Comparison of ENCODE assay signal across 8 cellular contexts in the genomic region with DNA sequence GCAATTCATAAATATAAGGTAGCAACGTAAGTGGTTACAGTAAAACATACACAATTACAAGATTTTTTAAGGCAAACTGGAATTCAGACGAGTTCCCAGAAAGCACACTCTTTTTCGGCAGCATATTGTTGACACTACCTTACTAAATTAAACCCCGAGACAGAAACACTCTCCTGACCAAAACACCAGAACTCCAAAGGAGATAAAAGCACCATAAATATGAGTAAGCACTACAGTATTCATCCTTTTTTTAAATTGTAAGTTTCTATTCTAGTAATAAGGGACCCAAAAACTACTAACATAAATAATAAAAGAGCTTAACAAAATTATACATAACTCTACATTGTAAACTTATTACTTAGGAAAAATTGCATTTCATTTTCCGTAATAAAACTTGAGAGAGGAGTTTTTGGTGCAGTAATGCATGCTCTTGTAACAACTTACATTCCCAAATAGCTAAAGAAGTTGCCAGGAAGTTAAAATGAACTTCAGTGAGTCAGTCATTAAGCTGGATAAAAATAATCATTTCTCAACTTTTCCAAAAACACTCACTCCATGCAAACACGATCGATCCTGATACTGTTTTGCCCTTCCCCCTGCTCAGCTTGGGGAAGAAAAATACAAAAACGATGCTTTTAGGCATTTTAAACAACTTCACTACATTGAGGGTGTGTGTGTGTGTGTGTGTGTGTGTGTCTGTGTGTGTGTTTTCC. TPM values are rescaled to one million over a fixed set of nuclear protein-coding genes. Genes with fewer than 3 reads are reported as not detected.
DNase-seq lines count a peak whose midpoint lies in the region; ATAC-seq and TF ChIP-seq lines count a peak whose summit lies in the region.

No MANE protein-coding gene starts in this region.

- H3K4me2 ChIP-seq in SU-DHL-6 (ENCODE audit: low read depth, low read length, poor library complexity, severe bottlenecking): peak overlapping the region; percentile 76

- H3K27me3 ChIP-seq in SU-DHL-6 (ENCODE audit: low read length): no peaks in the 10 kb centered on the region
- no peaks in the 10 kb centered on the region for H3K27me3 ChIP-seq in foreskin keratinocyte

- peaks cover 6% of the 10 kb centered on the region for H3K4me1 ChIP-seq in foreskin keratinocyte

- H3K79me2 ChIP-seq in SU-DHL-6 (ENCODE audit: insufficient read depth, low read length): peaks cover 66% of the 10 kb centered on the region

- H2AFZ ChIP-seq in SU-DHL-6 (ENCODE audit: low read depth, low read length, severe bottlenecking): no peak overlapping the region

- H3K9me3 ChIP-seq in SU-DHL-6 (ENCODE audit: insufficient read depth, low read length): no peaks in the 10 kb centered on the region

- no peaks in the 10 kb centered on the region for H3K36me3 ChIP-seq in SU-DHL-6 (ENCODE audit: low read length)

- H3K9me2 ChIP-seq in SU-DHL-6 (replicated peaks; ENCODE audit: insufficient read depth, low read length): no peaks in the 10 kb centered on the region

- H3K9ac ChIP-seq in SU-DHL-6 (ENCODE audit: low read length): peak overlapping the region; percentile 88

- TF ChIP-seq CTCF in GM12875 (IDR thresholded peaks at IDR 0.05; ENCODE audit: borderline replicate concordance, insufficient read depth, low read depth, low read length): no peak
- TF ChIP-seq CTCF in SU-DHL-6 (IDR thresholded peaks at IDR 0.05; ENCODE audit: insufficient read depth, low read length, poor library complexity, severe bottlenecking): no peak
- TF ChIP-seq CTCF in foreskin keratinocyte (conservative IDR thresholded peaks at IDR 0.05): no peak

- peaks cover 10% of the 10 kb centered on the region for H3F3A ChIP-seq in SU-DHL-6 (ENCODE audit: insufficient read depth)

- ATAC-seq in foreskin keratinocyte: no peak
- ATAC-seq in HG03159 (IDR thresholded peaks at IDR 0.05; ENCODE audit: unreplicated experiment): no peak

- H3K27ac ChIP-seq in SU-DHL-6 (ENCODE audit: low read depth, low read length): no peak overlapping the region
- no peak overlapping the region for H3K27ac ChIP-seq in foreskin keratinocyte

- DNase-seq in foreskin keratinocyte (peak; percentile 1 to 7), skeletal muscle cell (ENCODE audit: low read depth) (no peak), NCI-H2029 (lab: John Stamatoyannopoulos, UW) (no peak), SHP77 treated with DMSO at 0.1 percent for 48 hours (lab: John Stamatoyannopoulos, UW) (no peak)
- no peak for DNase-seq in stimulated activated CD4-positive, alpha-beta T cell treated with anti-CD3 and anti-CD28 coated beads, Interleukin-12 subunit alpha, Interleukin-12 subunit beta, amount 100 ng/mL, for 4 hours

- H3K4me3 ChIP-seq in GM12875 (ENCODE audit: low read depth, low read length) (peak overlapping the region; percentile 83), SU-DHL-6 (ENCODE audit: insufficient read depth, low read length, poor library complexity, severe bottlenecking) (peak overlapping the region; percentile 97), skeletal muscle cell (ENCODE audit: low read depth, low read length) (peak overlapping the region; percentile 88)

- H4K20me1 ChIP-seq in SU-DHL-6 (ENCODE audit: low read depth, low read length): peaks cover 52% of the 10 kb centered on the region

RNA-seq across cellular contexts. Expression of a gene that starts 2.0 kb away (rescaled TPM):
- 15.1 and 16.0 TPM in 2 replicates for total RNA-seq in foreskin keratinocyte
- polyA plus RNA-seq in foreskin keratinocyte: 6.3 and 6.7 TPM in 2 replicates

Comparison
In these comparisons a context has a peak if more than half of its experiments do, and no peak if none do; other contexts are left out.
1. DNase-seq: peak in foreskin keratinocyte (2 of 2); none in skeletal muscle cell (single experiment), stimulated activated CD4-positive, alpha-beta T cell treated with anti-CD3 and anti-CD28 coated beads, Interleukin-12 subunit alpha, Interleukin-12 subunit beta, amount 100 ng/mL, for 4 hours (single experiment), NCI-H2029 (single experiment) and SHP77 treated with DMSO at 0.1 percent for 48 hours (single experiment).
2. Peak in every context shown above with its lines, with median percentiles within 50 percentile points of each other: H3K4me3 ChIP-seq.